In the genomic region with DNA sequence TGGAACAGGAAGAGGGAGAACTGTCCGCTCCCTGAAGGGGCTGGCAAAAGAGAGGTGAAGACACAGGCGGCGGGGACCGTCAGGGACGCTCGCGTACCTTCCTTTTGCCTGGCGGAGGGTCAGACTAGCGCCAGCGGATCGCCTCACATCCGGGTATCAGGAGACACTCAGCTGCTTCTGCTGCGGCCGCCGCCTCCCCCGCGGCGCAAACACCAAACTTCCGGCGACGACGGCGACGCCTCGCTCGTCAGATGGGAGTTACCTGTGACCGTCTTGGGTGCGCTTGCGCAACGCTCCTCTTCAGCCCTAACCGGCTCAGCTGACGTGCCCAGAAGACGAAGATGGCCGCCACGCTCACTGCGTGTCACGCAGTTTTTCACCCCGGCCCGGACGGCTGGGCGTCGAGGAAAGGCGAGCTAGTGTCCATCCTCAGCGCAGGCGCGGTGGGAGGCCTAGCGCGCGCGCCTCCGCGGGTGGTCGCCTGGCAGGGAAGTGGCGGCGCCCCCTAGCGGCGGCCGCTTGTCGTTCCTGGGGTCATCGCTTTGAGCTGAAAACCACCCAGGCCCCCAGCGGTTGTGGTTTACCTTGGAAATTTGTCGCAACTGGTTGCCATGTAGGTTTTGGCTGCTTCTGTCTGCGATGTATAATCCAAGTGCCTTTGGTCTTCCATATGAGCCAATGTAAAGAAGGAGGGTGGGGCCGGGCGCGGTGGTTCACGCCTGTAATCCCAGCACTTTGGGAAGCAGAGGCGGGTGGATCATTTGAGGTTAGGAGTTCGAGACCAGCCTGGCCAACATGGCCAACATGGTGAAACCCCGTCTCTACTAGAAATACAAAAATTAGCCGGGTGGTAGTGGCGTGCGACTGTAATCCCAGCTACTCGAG, we compare ENCODE assay signal across 8 cellular contexts. TPM values are rescaled to one million over a fixed set of nuclear protein-coding genes. Genes with fewer than 3 reads are reported as not detected.
DNase-seq lines count a peak whose midpoint lies in the region; ATAC-seq and TF ChIP-seq lines count a peak whose summit lies in the region.

TSS of gene ESCO1 (minus strand) at position 179 of the 885 bp plus-strand sequence. CDS start 25,861 bp downstream, outside the sequence.

- peaks cover 21% of the 10 kb centered on the region for H3K36me3 Mint-ChIP-seq in activated T-helper 17 cell treated with anti-CD3 and anti-CD28 coated beads, Interleukin-2, amount 50 U/mL, for 72 hours (ENCODE audit: low read depth)
- no peaks in the 10 kb centered on the region for H3K36me3 Mint-ChIP-seq in natural killer cell

- peaks cover 4% of the 10 kb centered on the region for H3K4me1 Mint-ChIP-seq in activated T-helper 17 cell treated with anti-CD3 and anti-CD28 coated beads, Interleukin-2, amount 50 U/mL, for 72 hours
- H3K4me1 Mint-ChIP-seq in natural killer cell, result peaks cover 19 to 33% of the 10 kb centered on the region in 2 donors

- peak within 1 kb of the TSS; percentile 80 for H3K4me3 ChIP-seq in fibroblast of mammary gland (ENCODE audit: control insufficient read depth, low read depth, low read length)

- DNase-seq in ELR (ENCODE audit: low read depth) (peak; percentile 97), GOT3 (lab: John Stamatoyannopoulos, UW) (peak; percentile 83), RPMI8226 (peak; percentile 99), fibroblast of mammary gland (ENCODE audit: low read depth) (peak; percentile 97), natural killer cell (peak; percentile 94)
- peak; percentile 94 for DNase-seq in stimulated activated naive CD4-positive, alpha-beta T cell treated with Interleukin-2 at 50 U/mL for 16 hours (lab: John Stamatoyannopoulos, UW)

- intact Hi-C loops in natural killer cell (cut with micrococcal nuclease), result loop anchor here (1.0 to 10.0 kb wide), 4 partner anchors 12 to 1334 kb away; partner anchors contain the start of genes ABHD3, MIB1, RBBP8 and SNRPD1

- H3K4me3 Mint-ChIP-seq in activated T-helper 17 cell treated with anti-CD3 and anti-CD28 coated beads, Interleukin-2, amount 50 U/mL, for 72 hours, result peak within 1 kb of the TSS; percentile 99
- H3K4me3 Mint-ChIP-seq in natural killer cell, result peak within 1 kb of the TSS; percentile 98

- no peaks in the 10 kb centered on the region for H3K27me3 Mint-ChIP-seq in activated T-helper 17 cell treated with anti-CD3 and anti-CD28 coated beads, Interleukin-2, amount 50 U/mL, for 72 hours
- H3K27me3 Mint-ChIP-seq in natural killer cell (ENCODE audit: low read depth in 2 of 2), result no peaks in the 10 kb centered on the region

- peak; percentile 92 for ATAC-seq in activated T-helper 17 cell treated with anti-CD3 and anti-CD28 coated beads, Interleukin-2, amount 50 U/mL, for 72 hours (replicated peaks)
- ATAC-seq in natural killer cell, result peak; percentile 87 to 95 (median 88)

- TF ChIP-seq CTCF in LNCAP (IDR thresholded peaks at IDR 0.05) (peak; percentile 98), fibroblast of mammary gland (conservative IDR thresholded peaks at IDR 0.05; ENCODE audit: control insufficient read depth, insufficient read depth, low read depth, low read length) (peak; percentile 62), natural killer cell (IDR thresholded peaks at IDR 0.05) (peak; percentile 99)

- peak within 1 kb of the TSS; percentile 99 for H3K27ac Mint-ChIP-seq in activated T-helper 17 cell treated with anti-CD3 and anti-CD28 coated beads, Interleukin-2, amount 50 U/mL, for 72 hours
- H3K27ac Mint-ChIP-seq in natural killer cell, result peak within 1 kb of the TSS; percentile 97 to 99

- H3K9me3 Mint-ChIP-seq in activated T-helper 17 cell treated with anti-CD3 and anti-CD28 coated beads, Interleukin-2, amount 50 U/mL, for 72 hours, result no peaks in the 10 kb centered on the region
- H3K9me3 Mint-ChIP-seq in natural killer cell, result no peaks in the 10 kb centered on the region

RNA-seq across cellular contexts. Expression of gene ESCO1, which starts in this region (rescaled TPM):
- 10 to 100 TPM; 20.4 to 28.7 TPM for total RNA-seq in activated T-helper 17 cell treated with anti-CD3 and anti-CD28 coated beads, Interleukin-2, amount 50 U/mL, for 72 hours
- 10 to 100 TPM; 40.5 to 43.4 (median 42.8) TPM for total RNA-seq in natural killer cell

Comparison
In these comparisons a context has a peak if more than half of its experiments do, and no peak if none do; other contexts are left out.
1. Peak in every context shown above with its lines: DNase-seq, ATAC-seq and H3K4me3 ChIP-seq.